13 cellular contexts compared by ENCODE assay signal in genomic region chr16:66619534-66620418, GRCh38. TPM values are rescaled to one million over a fixed set of nuclear protein-coding genes. Genes with fewer than 3 reads are reported as not detected.
DNase-seq lines count a peak whose midpoint lies in the region; ATAC-seq and TF ChIP-seq lines count a peak whose summit lies in the region.
"Had no signal": no experiment of that assay in that cellular context is flagged by ENCODE, and none has a peak within 500 bp of the region (broad histone marks: within the 10 kb centered on the region; RNA-seq: fewer than 3 reads in every experiment).

No MANE protein-coding gene starts in this region.

- peak overlapping the region; percentile 38; the same call in 1 of the 2 replicates for H3K4me2 ChIP-seq in PC-3 (ENCODE audit: low read length)

- no peaks in the 10 kb centered on the region for H3K79me2 ChIP-seq in PC-3 (ENCODE audit: low read length)

- intact Hi-C loops in PC-3 (cut with micrococcal nuclease) = no loop called here

- no peak overlapping the region for H2AFZ ChIP-seq in PC-3 (ENCODE audit: low read length)

- ATAC-seq in activated T-cell treated with anti-CD3 and anti-CD28 coated beads, Interleukin-2, amount 50 U/mL, for 72 hours (replicated peaks in 1 of 2) = no peak
- no peak for ATAC-seq in activated T-cell treated with anti-CD3 and anti-CD28 coated beads, Interleukin-2, amount 50 U/mL, for 4 hours
- ATAC-seq in PC-3 = no peak
- no peak for ATAC-seq in HG03135 (IDR thresholded peaks at IDR 0.05; ENCODE audit: unreplicated experiment)
- no peak for ATAC-seq in HG03045 (IDR thresholded peaks at IDR 0.05; ENCODE audit: unreplicated experiment)
- ATAC-seq in GM21717 (IDR thresholded peaks at IDR 0.05; ENCODE audit: unreplicated experiment) = no peak

- WGBS in suprapubic skin = 65% methylated on average over 12 of the region's 12 CpGs

- no peak overlapping the region for H3K4me3 ChIP-seq in PC-3 (ENCODE audit: low read length)
- no peak overlapping the region for H3K4me3 ChIP-seq in suprapubic skin

- TF ChIP-seq POLR2A in suprapubic skin (IDR thresholded peaks at IDR 0.05) = no peak

- H3K27me3 ChIP-seq in PC-3 (ENCODE audit: low read length) = no peaks in the 10 kb centered on the region
- no peaks in the 10 kb centered on the region for H3K27me3 ChIP-seq in suprapubic skin

- no peaks in the 10 kb centered on the region for H3K36me3 Mint-ChIP-seq in activated T-cell treated with anti-CD3 and anti-CD28 coated beads, Interleukin-2, amount 50 U/mL, for 72 hours (ENCODE audit: insufficient read depth in 2 of 2)
- H3K36me3 Mint-ChIP-seq in activated T-cell treated with anti-CD3 and anti-CD28 coated beads, Interleukin-2, amount 50 U/mL, for 4 hours (ENCODE audit: insufficient read depth) = no peaks in the 10 kb centered on the region

- no peak for DNase-seq in activated T-cell treated with anti-CD3 and anti-CD28 coated beads, Interleukin-2, amount 50 U/mL, for 72 hours
- DNase-seq in activated T-cell treated with anti-CD3 and anti-CD28 coated beads, Interleukin-2, amount 50 U/mL, for 4 hours = no peak
- DNase-seq in PC-3 (no peak), fibroblast of peridontal ligament (ENCODE audit: extremely low read depth) (peak; percentile 76), suprapubic skin (ENCODE audit: low spot score in 2 of 2) (no peak)
- DNase-seq: activated naive CD4-positive, alpha-beta T cell treated with Interleukin-2 at 50 U/mL for 16 hours; naive thymus-derived CD8-positive, alpha-beta T cell; NCI-H1436; T-helper 2 cell had no signal

- H3K9me3 Mint-ChIP-seq in activated T-cell treated with anti-CD3 and anti-CD28 coated beads, Interleukin-2, amount 50 U/mL, for 72 hours = no peaks in the 10 kb centered on the region
- no peaks in the 10 kb centered on the region for H3K9me3 Mint-ChIP-seq in activated T-cell treated with anti-CD3 and anti-CD28 coated beads, Interleukin-2, amount 50 U/mL, for 4 hours
- H3K9me3 Mint-ChIP-seq: naive thymus-derived CD8-positive, alpha-beta T cell had no signal

- no peak for TF ChIP-seq EP300 in suprapubic skin (IDR thresholded peaks at IDR 0.05)

- CTCF ChIA-PET in PC-3 (lab: Charles Lee) = interaction anchor here (0.5 kb wide), 1 partner anchor 12 kb away, joined by 3 read pairs; no protein-coding TSS in a partner anchor

- no peaks in the 10 kb centered on the region for H4K20me1 ChIP-seq in PC-3 (ENCODE audit: low read length)

- H3K9me2 ChIP-seq in PC-3 (replicated peaks; ENCODE audit: low read length) = no peaks in the 10 kb centered on the region

- TF ChIP-seq CTCF in PC-3 (conservative IDR thresholded peaks at IDR 0.05; ENCODE audit: low read depth, low read length) = no peak
- TF ChIP-seq CTCF in suprapubic skin (IDR thresholded peaks at IDR 0.05) = no peak

- H3K4me1 Mint-ChIP-seq in activated T-cell treated with anti-CD3 and anti-CD28 coated beads, Interleukin-2, amount 50 U/mL, for 72 hours (ENCODE audit: low read depth) = no peaks in the 10 kb centered on the region
- no peaks in the 10 kb centered on the region for H3K4me1 Mint-ChIP-seq in activated T-cell treated with anti-CD3 and anti-CD28 coated beads, Interleukin-2, amount 50 U/mL, for 4 hours (ENCODE audit: low read depth)

- H3K4me3 Mint-ChIP-seq in activated T-cell treated with anti-CD3 and anti-CD28 coated beads, Interleukin-2, amount 50 U/mL, for 72 hours = no peak overlapping the region
- H3K4me3 Mint-ChIP-seq in activated T-cell treated with anti-CD3 and anti-CD28 coated beads, Interleukin-2, amount 50 U/mL, for 4 hours = no peak overlapping the region
- H3K4me3 Mint-ChIP-seq: naive thymus-derived CD8-positive, alpha-beta T cell had no signal

- H3F3A ChIP-seq in PC-3 (ENCODE audit: low read length, unreplicated experiment) = no peaks in the 10 kb centered on the region

- no peaks in the 10 kb centered on the region for H3K27me3 Mint-ChIP-seq in activated T-cell treated with anti-CD3 and anti-CD28 coated beads, Interleukin-2, amount 50 U/mL, for 72 hours (ENCODE audit: low read depth)
- no peaks in the 10 kb centered on the region for H3K27me3 Mint-ChIP-seq in activated T-cell treated with anti-CD3 and anti-CD28 coated beads, Interleukin-2, amount 50 U/mL, for 4 hours (ENCODE audit: low read depth)
- H3K27me3 Mint-ChIP-seq: naive thymus-derived CD8-positive, alpha-beta T cell had no signal

- H3K9me3 ChIP-seq in PC-3 (ENCODE audit: low read length) (no peaks in the 10 kb centered on the region), suprapubic skin (no peaks in the 10 kb centered on the region)

- POLR2A ChIA-PET in PC-3 (lab: Charles Lee; ENCODE audit: unreplicated experiment) = no interaction called here

- H3K4me1 ChIP-seq in PC-3 (ENCODE audit: insufficient read depth, low read length) (peaks cover 26% of the 10 kb centered on the region), suprapubic skin (peaks cover 21% of the 10 kb centered on the region)

- H3K9ac ChIP-seq in PC-3 (ENCODE audit: low read length) = no peak overlapping the region

- H3K36me3 ChIP-seq in PC-3 (ENCODE audit: low read depth, low read length) (no peaks in the 10 kb centered on the region; the same call in 1 of the 2 replicates), suprapubic skin (peaks cover 12% of the 10 kb centered on the region)

- no TSS peak for BruUV-seq in PC-3 (replicated peaks; lab: Mats Ljungman, UMichigan)

- no peak overlapping the region for H3K27ac ChIP-seq in PC-3 (ENCODE audit: low read length)
- peak overlapping the region; percentile 68 for H3K27ac ChIP-seq in suprapubic skin

- H3K27ac Mint-ChIP-seq in activated T-cell treated with anti-CD3 and anti-CD28 coated beads, Interleukin-2, amount 50 U/mL, for 72 hours = peak overlapping the region; percentile 21
- H3K27ac Mint-ChIP-seq: naive thymus-derived CD8-positive, alpha-beta T cell had no signal

RNA-seq across cellular contexts. Expression of gene CMTM3, which starts 15.3 kb away (rescaled TPM):
- 10 to 100 TPM; 82.4 to 90.6 TPM for total RNA-seq in activated T-cell treated with anti-CD3 and anti-CD28 coated beads, Interleukin-2, amount 50 U/mL, for 72 hours
- total RNA-seq in activated T-cell treated with anti-CD3 and anti-CD28 coated beads, Interleukin-2, amount 50 U/mL, for 4 hours = 10 to 100 TPM; 49.3 to 53.0 (median 51.4) TPM
- total RNA-seq in PC-3 (2014; rRNA removed) = 6.4 and 9.5 TPM in 2 replicates
- 10 to 100 TPM in 2 of 4 donors, 1 to 10 TPM in 2; 6.5 to 15.5 (median 9.2) TPM for total RNA-seq in suprapubic skin

RNA-seq across cellular contexts. Expression of gene CMTM2, which starts 40.5 kb away (rescaled TPM):
- total RNA-seq in activated T-cell treated with anti-CD3 and anti-CD28 coated beads, Interleukin-2, amount 50 U/mL, for 72 hours = 1 to 10 TPM in 1 of 2 donors, under 1 TPM in 1; 0.31 to 1.2 TPM
- not detected for total RNA-seq in activated T-cell treated with anti-CD3 and anti-CD28 coated beads, Interleukin-2, amount 50 U/mL, for 4 hours
- total RNA-seq in PC-3 (2014; rRNA removed) (not detected in 2 replicates), suprapubic skin (not detected)
- total RNA-seq: glomerular endothelial cell had no signal

RNA-seq across cellular contexts. Expression of gene CMTM1, which starts 53.5 kb away (rescaled TPM):
- 10 to 100 TPM; 10.1 to 14.4 TPM for total RNA-seq in activated T-cell treated with anti-CD3 and anti-CD28 coated beads, Interleukin-2, amount 50 U/mL, for 72 hours
- total RNA-seq in activated T-cell treated with anti-CD3 and anti-CD28 coated beads, Interleukin-2, amount 50 U/mL, for 4 hours = 1 to 10 TPM; 1.4 to 3.1 (median 2.3) TPM
- 0.92 and 1.4 TPM in 2 replicates for total RNA-seq in PC-3 (2014; rRNA removed)
- total RNA-seq in suprapubic skin = 1 to 10 TPM in 3 of 4 donors, under 1 TPM in 1; 0.97 to 1.6 (median 1.5) TPM
